ENCODE assay signal across 8 cellular contexts in genomic region chr11:65861165-65861505, GRCh38. TPM values are rescaled to one million over a fixed set of nuclear protein-coding genes. Genes with fewer than 3 reads are reported as not detected.
DNase-seq lines count a peak whose midpoint lies in the region; ATAC-seq, FAIRE-seq and TF ChIP-seq lines count a peak whose summit lies in the region.

No MANE protein-coding gene starts in this region.

- peak overlapping the region; percentile 90 for H3K4ac ChIP-seq in trophoblast cell (ENCODE audit: low read depth, low read length)

- CTCF ChIA-PET in T-cell (lab: Charles Lee), result interaction anchor here in 1 of 2 donors (2.0 to 3.6 kb wide), 2 partner anchors 12 to 26 kb away, joined by 8 to 167 read pairs; partner anchors contain the start of genes CCDC85B and FIBP

- TF ChIP-seq CTCF in GM12865 (IDR thresholded peaks at IDR 0.05; ENCODE audit: insufficient read depth, low read depth, low read length, missing control alignments) (no peak), fibroblast of the aortic adventitia (IDR thresholded peaks at IDR 0.05; ENCODE audit: insufficient read depth, low read length) (no peak)

- H3K36me3 ChIP-seq in trophoblast cell (ENCODE audit: control insufficient read depth in 1 of 2, insufficient read depth in 2 of 2, low read length in 2 of 2), result peaks cover 52 to 53% of the 10 kb centered on the region in 2 experiments

- H2BK5ac ChIP-seq in trophoblast cell (ENCODE audit: low read depth, low read length, poor library complexity), result peak overlapping the region; percentile 59

- ATAC-seq in T-cell (replicated peaks in 1 of 4) (no peak), HG03457 (IDR thresholded peaks at IDR 0.05; ENCODE audit: unreplicated experiment) (no peak), GM19023 (IDR thresholded peaks at IDR 0.05; ENCODE audit: unreplicated experiment) (no peak)

- no peaks in the 10 kb centered on the region for H3K9me3 ChIP-seq in trophoblast cell (ENCODE audit: insufficient read depth, low read depth, low read length)

- H3K4me3 Mint-ChIP-seq in T-cell, result peak overlapping the region; percentile 92 to 97 (median 97)

- peaks cover 23% of the 10 kb centered on the region for H3K36me3 Mint-ChIP-seq in T-cell

- peak overlapping the region; percentile 84 for H3K18ac ChIP-seq in trophoblast cell (ENCODE audit: low read length)

- no peaks in the 10 kb centered on the region for H3K27me3 ChIP-seq in trophoblast cell (ENCODE audit: insufficient read depth, low read length)

- peak overlapping the region; percentile 86 to 93 for H3K27ac Mint-ChIP-seq in T-cell

- no peak for FAIRE-seq in GM12891 (lab: Jason Lieb, UNC)

- no peak overlapping the region for H3K23ac ChIP-seq in trophoblast cell (ENCODE audit: low read length)

- H3K79me2 ChIP-seq in trophoblast cell (ENCODE audit: control insufficient read depth, insufficient read depth, low read length, poor library complexity), result peaks cover 33% of the 10 kb centered on the region

- H3K9ac ChIP-seq in trophoblast cell (ENCODE audit: low read length), result peak overlapping the region; percentile 95

- no CpG with 5 or more reads among the region's 14 CpGs for WGBS in trophoblast cell (ENCODE audit: extremely low coverage, insufficient coverage, insufficient read length)

- H3K4me1 ChIP-seq in trophoblast cell (ENCODE audit: control insufficient read depth in 1 of 2, insufficient read depth in 2 of 2, low read length in 2 of 2), result peaks cover 14 to 15% of the 10 kb centered on the region in 2 experiments

- H3K4me2 ChIP-seq in trophoblast cell (ENCODE audit: low read length), result peak overlapping the region; percentile 83

- DNase-seq in GM12865 (ENCODE audit: low read depth), result no peak
- DNase-seq in T-cell, result no peak
- DNase-seq in fibroblast of the aortic adventitia (ENCODE audit: low read depth), result no peak
- no peak for DNase-seq in trophoblast cell
- no peak for DNase-seq in NCI-H1930 (lab: John Stamatoyannopoulos, UW)
- no peak for DNase-seq in GM12891 (ENCODE audit: insufficient read length, low spot score)

- peaks cover 30% of the 10 kb centered on the region for H3K79me1 ChIP-seq in trophoblast cell (ENCODE audit: low read length)

- H2AFZ ChIP-seq in trophoblast cell (ENCODE audit: insufficient read depth, low read length, poor library complexity), result peak overlapping the region; percentile 58

- POLR2A ChIA-PET in T-cell (lab: Charles Lee), result interaction anchor here in 1 of 2 donors (0.6 kb wide), 1 partner anchor 11 kb away, joined by 4 read pairs; no protein-coding TSS in a partner anchor

- peak overlapping the region; percentile 90 for H4K8ac ChIP-seq in trophoblast cell (ENCODE audit: low read depth, low read length)

- no peak for TF ChIP-seq POLR2A in GM12891 (IDR thresholded peaks at IDR 0.05; ENCODE audit: low read depth, low read length)

- H3K4me3 ChIP-seq in GM12865 (ENCODE audit: low read depth, low read length) (peak overlapping the region; percentile 68), fibroblast of the aortic adventitia (ENCODE audit: low read depth, low read length) (peak overlapping the region; percentile 93), trophoblast cell (ENCODE audit: low read depth, low read length) (peak overlapping the region; percentile 93)

- H2AK5ac ChIP-seq in trophoblast cell (ENCODE audit: low read length), result peak overlapping the region; percentile 91

- peaks cover 37 to 43% (median 40%) of the 10 kb centered on the region in 3 donors for H3K4me1 Mint-ChIP-seq in T-cell

- H3K27ac ChIP-seq in trophoblast cell (ENCODE audit: low read depth, low read length), result peak overlapping the region; percentile 91

- no peaks in the 10 kb centered on the region for H3K9me3 Mint-ChIP-seq in T-cell

- H3K14ac ChIP-seq in trophoblast cell (ENCODE audit: low read length), result peak overlapping the region; percentile 91

- H4K91ac ChIP-seq in trophoblast cell (ENCODE audit: low read depth, low read length), result peak overlapping the region; percentile 90

- H3K27me3 Mint-ChIP-seq in T-cell, result no peaks in the 10 kb centered on the region

- peak overlapping the region; percentile 86 for H4K12ac ChIP-seq in trophoblast cell (ENCODE audit: low read depth, low read length)

- peak overlapping the region; percentile 85 for H2BK120ac ChIP-seq in trophoblast cell (ENCODE audit: insufficient read depth, low read length, poor library complexity)

- H2BK12ac ChIP-seq in trophoblast cell (ENCODE audit: low read length), result peak overlapping the region; percentile 7

TF ChIP-seq in GM12891, 5 proteins besides CTCF, POLR2A, EP300 and RAD21:
- TF ChIP-seq TAF1 (IDR thresholded peaks at IDR 0.05; ENCODE audit: low read depth, low read length) (no peak), SPI1 (IDR thresholded peaks at IDR 0.05; ENCODE audit: low read depth, low read length) (no peak), PAX5 (IDR thresholded peaks at IDR 0.05; ENCODE audit: insufficient read depth, low read length, severe bottlenecking) (no peak), POLR2AphosphoS5 (IDR thresholded peaks at IDR 0.05; ENCODE audit: low read depth, low read length) (no peak), POU2F2 (IDR thresholded peaks at IDR 0.05; ENCODE audit: low read depth, low read length) (no peak)

RNA-seq across cellular contexts. Expression of gene MUS81, which starts 0.9 kb away (rescaled TPM):
- total RNA-seq in T-cell, result 100 to 1,000 TPM in 2 of 5 donors, 10 to 100 TPM in 3; 55.5 to 118 (median 95.6) TPM
- 26.3 and 31.8 TPM in 2 replicates for total RNA-seq in fibroblast of the aortic adventitia (ENCODE audit: low replicate concordance)
- polyA plus RNA-seq in trophoblast cell (2013), result 47.4 and 48.0 TPM in 2 replicates
- 49.9 TPM for polyA plus RNA-seq in GM12891 (2012; ENCODE audit: low read depth, missing spikeins)

RNA-seq across cellular contexts. Expression of gene CFL1, which starts 3.2 kb away (rescaled TPM):
- total RNA-seq in T-cell (100 to 1,000 TPM; 584 to 761 (median 636) TPM), fibroblast of the aortic adventitia (ENCODE audit: low replicate concordance) (673 and 713 TPM in 2 replicates)
- 1,240 and 1,283 TPM in 2 replicates for polyA plus RNA-seq in trophoblast cell (2013)
- polyA plus RNA-seq in GM12891 (2012; ENCODE audit: low read depth, missing spikeins), result 899 TPM

RNA-seq across cellular contexts. Expression of gene EFEMP2, which starts 11.5 kb away (rescaled TPM):
- total RNA-seq in T-cell, result 10 to 100 TPM in 3 of 5 donors, 1 to 10 TPM in 2; 7.0 to 14.1 (median 10.2) TPM
- 57.3 and 105 TPM in 2 replicates for total RNA-seq in fibroblast of the aortic adventitia (ENCODE audit: low replicate concordance)
- polyA plus RNA-seq in trophoblast cell (2013), result 122 and 127 TPM in 2 replicates
- 4.7 TPM for polyA plus RNA-seq in GM12891 (2012; ENCODE audit: low read depth, missing spikeins)

RNA-seq across cellular contexts. Expression of gene CTSW, which starts 18.5 kb away (rescaled TPM):
- total RNA-seq in T-cell, result 100 to 1,000 TPM in 1 of 5 donors, 10 to 100 TPM in 4; 45.3 to 127 (median 66.4) TPM
- total RNA-seq in fibroblast of the aortic adventitia (ENCODE audit: low replicate concordance), result not detected in 2 replicates
- 0.05 TPM in 1 of 2 replicates, not detected in the other for polyA plus RNA-seq in trophoblast cell (2013)
- 3.3 TPM for polyA plus RNA-seq in GM12891 (2012; ENCODE audit: low read depth, missing spikeins)

RNA-seq across cellular contexts. Expression of gene FIBP, which starts 27.1 kb away (rescaled TPM):
- total RNA-seq in T-cell (10 to 100 TPM; 30.2 to 47.1 (median 39.2) TPM), fibroblast of the aortic adventitia (ENCODE audit: low replicate concordance) (71.7 and 157 TPM in 2 replicates)
- polyA plus RNA-seq in trophoblast cell (2013), result 72.1 and 73.5 TPM in 2 replicates
- 90.9 TPM for polyA plus RNA-seq in GM12891 (2012; ENCODE audit: low read depth, missing spikeins)
